12 cellular contexts compared by ENCODE assay signal in the genomic region with DNA sequence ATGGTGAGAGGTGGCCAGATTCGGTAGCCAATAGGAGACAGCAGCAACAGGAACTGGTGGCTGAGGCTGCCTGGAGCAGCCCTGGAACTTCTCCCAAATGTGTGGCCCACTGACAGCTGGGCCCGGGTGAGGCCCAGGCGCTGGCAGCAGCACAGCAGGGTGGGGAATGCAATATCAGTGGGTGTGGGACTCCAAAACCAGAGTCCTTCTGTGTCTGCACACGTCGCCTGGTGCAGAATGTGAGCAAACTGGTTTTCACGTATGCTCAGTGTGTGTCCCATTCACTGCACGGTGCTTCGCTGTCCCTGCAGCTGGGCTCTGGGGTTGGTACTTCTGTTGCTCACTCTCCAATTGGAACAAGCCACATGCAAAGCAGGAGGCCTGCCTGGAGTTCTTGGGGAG. TPM values are rescaled to one million over a fixed set of nuclear protein-coding genes. Genes with fewer than 3 reads are reported as not detected.
DNase-seq lines count a peak whose midpoint lies in the region; ATAC-seq, FAIRE-seq and TF ChIP-seq lines count a peak whose summit lies in the region.
"Had no signal": no experiment of that assay in that cellular context is flagged by ENCODE, and none has a peak within 500 bp of the region (broad histone marks: within the 10 kb centered on the region; RNA-seq: fewer than 3 reads in every experiment).

No MANE protein-coding gene starts in this region.

- H3K27me3 Mint-ChIP-seq in Caco-2 (ENCODE audit: insufficient read depth, unreplicated experiment) = no peaks in the 10 kb centered on the region

- no peaks in the 10 kb centered on the region for H4K20me1 ChIP-seq in PC-9 (ENCODE audit: insufficient read depth)

- peak overlapping the region; percentile 53 for H3K14ac ChIP-seq in trophoblast cell (ENCODE audit: low read length)

- no peak overlapping the region for H4K12ac ChIP-seq in trophoblast cell (ENCODE audit: low read depth, low read length)

- H3K18ac ChIP-seq in trophoblast cell (ENCODE audit: low read length) = peak overlapping the region; percentile 60

- no peak for TF ChIP-seq CTCF in Caco-2 (IDR thresholded peaks at IDR 0.05; ENCODE audit: insufficient read depth in 1 of 2, low read depth in 1 of 2, low read length in 1 of 2, severe bottlenecking in 1 of 2, unreplicated experiment in 1 of 2)
- no peak for TF ChIP-seq CTCF in PC-9 (conservative IDR thresholded peaks at IDR 0.05)
- TF ChIP-seq CTCF in A673 (conservative IDR thresholded peaks at IDR 0.05; ENCODE audit: low read depth, low read length) = no peak

- H3K4me3 ChIP-seq in Caco-2 (ENCODE audit: low read depth, low read length) (no peak overlapping the region), PC-9 (no peak overlapping the region), trophoblast cell (ENCODE audit: low read depth, low read length) (no peak overlapping the region), A673 (ENCODE audit: low read depth, low read length, poor library complexity, severe bottlenecking) (no peak overlapping the region)

- peak overlapping the region; percentile 24 for H3K4ac ChIP-seq in trophoblast cell (ENCODE audit: low read depth, low read length)

- H2AFZ ChIP-seq in PC-9 = no peak overlapping the region
- no peak overlapping the region for H2AFZ ChIP-seq in trophoblast cell (ENCODE audit: insufficient read depth, low read length, poor library complexity)
- H2AFZ ChIP-seq: parathyroid adenoma had no signal

- H3K27ac Mint-ChIP-seq in Caco-2 (ENCODE audit: unreplicated experiment) = peak overlapping the region; percentile 96

- CTCF ChIA-PET in Caco-2 (lab: Charles Lee) (interaction anchor here (3.4 kb wide), 1 partner anchor 14 kb away, joined by 33 read pairs; the partner anchor contains the start of gene CENPU), PC-9 (lab: Charles Lee) (no interaction called here), A673 (lab: Charles Lee) (no interaction called here)

- peaks cover 44% of the 10 kb centered on the region for H3K4me1 Mint-ChIP-seq in Caco-2 (ENCODE audit: low read depth, unreplicated experiment)

- no TSS peak for BruUV-seq in Caco-2 (replicated peaks; lab: Mats Ljungman, UMichigan)
- BruUV-seq in PC-9 (replicated peaks; lab: Mats Ljungman, UMichigan) = no TSS peak
- no TSS peak for BruUV-seq in A673 (replicated peaks; lab: Mats Ljungman, UMichigan)

- H2AK5ac ChIP-seq in trophoblast cell (ENCODE audit: low read length) = peak overlapping the region; percentile 37

- H3K9me3 Mint-ChIP-seq in Caco-2 (ENCODE audit: unreplicated experiment) = no peaks in the 10 kb centered on the region

- H3K79me2 ChIP-seq in PC-9 (ENCODE audit: low read depth) (no peaks in the 10 kb centered on the region), trophoblast cell (ENCODE audit: control insufficient read depth, insufficient read depth, low read length, poor library complexity) (peaks cover 5% of the 10 kb centered on the region)
- H3K79me2 ChIP-seq: parathyroid adenoma had no signal

- peak; percentile 55 to 61 for ATAC-seq in left cardiac atrium
- ATAC-seq in HG02623 (IDR thresholded peaks at IDR 0.05; ENCODE audit: unreplicated experiment) = no peak
- no peak for ATAC-seq in GM21528 (IDR thresholded peaks at IDR 0.05; ENCODE audit: low FRiP score, unreplicated experiment)

- peak overlapping the region; percentile 71 for H2BK5ac ChIP-seq in trophoblast cell (ENCODE audit: low read depth, low read length, poor library complexity)

- H3K27ac ChIP-seq in PC-9 (peak overlapping the region; percentile 98), trophoblast cell (ENCODE audit: low read depth, low read length) (peak overlapping the region; percentile 83), A673 (ENCODE audit: low read depth, low read length, poor library complexity, severe bottlenecking) (no peak overlapping the region)
- H3K27ac ChIP-seq: parathyroid adenoma had no signal

- H3F3A ChIP-seq in PC-9 (ENCODE audit: insufficient read depth, low read depth) = peaks cover 20% of the 10 kb centered on the region

- peaks cover 53% of the 10 kb centered on the region for H3K4me1 ChIP-seq in Caco-2
- H3K4me1 ChIP-seq in PC-9 (replicated peaks; ENCODE audit: insufficient read depth) = peaks cover 42% of the 10 kb centered on the region
- H3K4me1 ChIP-seq in trophoblast cell (ENCODE audit: control insufficient read depth in 1 of 2, insufficient read depth in 2 of 2, low read length in 2 of 2) = peaks cover 29 to 38% of the 10 kb centered on the region in 2 experiments
- no peaks in the 10 kb centered on the region for H3K4me1 ChIP-seq in A673 (ENCODE audit: insufficient read depth, low read length, poor library complexity, severe bottlenecking)

- peaks cover 22% of the 10 kb centered on the region for H3K79me1 ChIP-seq in trophoblast cell (ENCODE audit: low read length)

- FAIRE-seq in GM19239 (lab: Jason Lieb, UNC) = no peak

- intact Hi-C loops in Caco-2 (cut with micrococcal nuclease; ENCODE audit: unreplicated experiment) = loop anchor here (5.0 to 10.0 kb wide), 2 partner anchors 157 to 349 kb away; no protein-coding TSS in a partner anchor
- intact Hi-C loops in PC-9 (cut with micrococcal nuclease; ENCODE audit: unreplicated experiment) = loop anchor here (1.0 to 5.0 kb wide), 4 partner anchors 65 to 481 kb away; no protein-coding TSS in a partner anchor
- intact Hi-C loops in left cardiac atrium (cut with DNase I) = loop anchor here in 1 of 2 donors (5.0 kb wide), 1 partner anchor 69 kb away; no protein-coding TSS in a partner anchor
- intact Hi-C loops in A673 (cut with micrococcal nuclease; ENCODE audit: unreplicated experiment) = loop anchor here (10.0 kb wide), 1 partner anchor 347 kb away; no protein-coding TSS in a partner anchor

- H3K9me3 ChIP-seq in Caco-2 (no peaks in the 10 kb centered on the region), PC-9 (ENCODE audit: insufficient read depth, low read depth) (no peaks in the 10 kb centered on the region), trophoblast cell (ENCODE audit: insufficient read depth, low read depth, low read length) (peaks cover 2% of the 10 kb centered on the region), A673 (ENCODE audit: low read depth, low read length, poor library complexity, severe bottlenecking) (no peaks in the 10 kb centered on the region)

- H3K9me2 ChIP-seq in PC-9 (ENCODE audit: insufficient read depth) = no peaks in the 10 kb centered on the region

- peak; percentile 74 to 82 for DNase-seq in Caco-2
- DNase-seq in PC-9 = peak; percentile 67 to 85
- peak; percentile 55 for DNase-seq in left cardiac atrium
- peak; percentile 94 to 96 for DNase-seq in trophoblast cell
- no peak for DNase-seq in A673 (ENCODE audit: low spot score)
- no peak for DNase-seq in GM19239 (ENCODE audit: insufficient read length, low spot score)
- DNase-seq: NCI-H774, SIG-M5, substantia nigra had no signal

- H3K23ac ChIP-seq in trophoblast cell (ENCODE audit: low read length) = no peak overlapping the region

- peak overlapping the region; percentile 86 for H2BK120ac ChIP-seq in trophoblast cell (ENCODE audit: insufficient read depth, low read length, poor library complexity)

- H3K36me3 ChIP-seq in Caco-2 (ENCODE audit: control insufficient read depth, insufficient read depth, low read length) = no peaks in the 10 kb centered on the region
- H3K36me3 ChIP-seq in PC-9 (ENCODE audit: low read depth) = no peaks in the 10 kb centered on the region
- no peaks in the 10 kb centered on the region for H3K36me3 ChIP-seq in trophoblast cell (ENCODE audit: control insufficient read depth in 1 of 2, insufficient read depth in 2 of 2, low read length in 2 of 2)
- H3K36me3 ChIP-seq in A673 (ENCODE audit: insufficient read depth, low read length, poor library complexity, severe bottlenecking) = no peaks in the 10 kb centered on the region

- WGBS in trophoblast cell (ENCODE audit: extremely low coverage, insufficient coverage, insufficient read length) = no CpG with 5 or more reads among the region's 8 CpGs

- peak overlapping the region; percentile 51 for H4K8ac ChIP-seq in trophoblast cell (ENCODE audit: low read depth, low read length)

- H3K36me3 Mint-ChIP-seq in Caco-2 (ENCODE audit: insufficient read depth, unreplicated experiment) = peaks cover 23% of the 10 kb centered on the region

- H4K91ac ChIP-seq in trophoblast cell (ENCODE audit: low read depth, low read length) = peak overlapping the region; percentile 87

- H3K4me3 Mint-ChIP-seq in Caco-2 (ENCODE audit: unreplicated experiment) = peak overlapping the region; percentile 23

- no peak overlapping the region for H3K9ac ChIP-seq in trophoblast cell (ENCODE audit: low read length)
- H3K9ac ChIP-seq: parathyroid adenoma had no signal

- POLR2A ChIA-PET in Caco-2 (lab: Charles Lee) (interaction anchor here (1.3 kb wide), 1 partner anchor 14 kb away, joined by 3 read pairs; the partner anchor contains the start of gene CENPU), PC-9 (lab: Charles Lee; ENCODE audit: unreplicated experiment) (no interaction called here), A673 (lab: Charles Lee; ENCODE audit: low non-redundant PET) (no interaction called here)

- H2BK12ac ChIP-seq in trophoblast cell (ENCODE audit: low read length) = peak overlapping the region; percentile 59

- peak overlapping the region; percentile 72 for H3K4me2 ChIP-seq in PC-9
- H3K4me2 ChIP-seq in trophoblast cell (ENCODE audit: low read length) = peak overlapping the region; percentile 17

- no peaks in the 10 kb centered on the region for H3K27me3 ChIP-seq in Caco-2 (replicated peaks; ENCODE audit: control insufficient read depth, insufficient read depth, low read length)
- H3K27me3 ChIP-seq in PC-9 (ENCODE audit: insufficient read depth, low read depth) = no peaks in the 10 kb centered on the region
- no peaks in the 10 kb centered on the region for H3K27me3 ChIP-seq in trophoblast cell (ENCODE audit: insufficient read depth, low read length)
- H3K27me3 ChIP-seq in A673 (replicated peaks; ENCODE audit: insufficient read depth, low read depth, low read length, poor library complexity) = no peaks in the 10 kb centered on the region

RNA-seq across cellular contexts. Expression of gene CENPU, which starts 14.4 kb away (rescaled TPM):
- total RNA-seq in Caco-2 (2022) (42.8 and 52.0 TPM in 2 replicates), PC-9 (2021) (25.5 and 47.7 TPM in 2 replicates), left cardiac atrium (1 to 10 TPM; 1.1 to 4.4 TPM), A673 (2021) (87.3 and 97.2 TPM in 2 replicates)
- 29.0 and 31.5 TPM in 2 replicates for polyA plus RNA-seq in trophoblast cell (2013)

Comparison
In these comparisons a context has a peak if more than half of its experiments do, and no peak if none do; other contexts are left out.
1. DNase-seq: peak in Caco-2 (2 of 2), PC-9 (2 of 2), left cardiac atrium (single experiment) and trophoblast cell (2 of 2); none in A673 (single experiment) and GM19239 (single experiment).
2. ATAC-seq: peak in left cardiac atrium (2 of 2); none in HG02623 (single experiment) and GM21528 (single experiment).